Comparison of ENCODE assay signal across 8 cellular contexts in genomic region chr7:47153076-47153475, GRCh38.
DNase-seq lines count a peak whose midpoint lies in the region; ATAC-seq lines count a peak whose summit lies in the region.

No MANE protein-coding gene starts in this region.

- H3K9me3 ChIP-seq in MG63 (no peaks in the 10 kb centered on the region), HAP-1 (no peaks in the 10 kb centered on the region)

- CTCF ChIA-PET in activated CD4-positive, alpha-beta memory T cell treated with anti-CD3 and anti-CD28 coated beads for 36 hours (lab: Charles Lee) = no interaction called here

- no peaks in the 10 kb centered on the region for H3K4me1 Mint-ChIP-seq in activated CD4-positive, alpha-beta memory T cell treated with anti-CD3 and anti-CD28 coated beads for 36 hours (ENCODE audit: low read depth)

- H3K36me3 Mint-ChIP-seq in activated CD4-positive, alpha-beta memory T cell treated with anti-CD3 and anti-CD28 coated beads for 36 hours = no peaks in the 10 kb centered on the region

- intact Hi-C loops in activated CD4-positive, alpha-beta memory T cell treated with anti-CD3 and anti-CD28 coated beads for 36 hours (cut with micrococcal nuclease) = no loop called here
- intact Hi-C loops in left colon (cut with DNase I, micrococcal nuclease) = no loop called here

- H3K4me1 ChIP-seq in HAP-1 = no peaks in the 10 kb centered on the region

- DNase-seq in AG08396 (ENCODE audit: low spot score) (peak; percentile 45), MG63 (peak; percentile 53), amniotic stem cell (lab: John Stamatoyannopoulos, UW) (peak; percentile 15), left kidney (ENCODE audit: low read depth, low spot score) (peak; percentile 67), HAP-1 (ENCODE audit: low spot score in 2 of 2) (no peak), left colon (no peak)
- DNase-seq in activated CD4-positive, alpha-beta memory T cell treated with anti-CD3 and anti-CD28 coated beads for 36 hours = no peak

- H3K27me3 Mint-ChIP-seq in activated CD4-positive, alpha-beta memory T cell treated with anti-CD3 and anti-CD28 coated beads for 36 hours = no peaks in the 10 kb centered on the region

- H3K27ac Mint-ChIP-seq in activated CD4-positive, alpha-beta memory T cell treated with anti-CD3 and anti-CD28 coated beads for 36 hours = no peak overlapping the region

- H3K36me3 ChIP-seq in MG63 = no peaks in the 10 kb centered on the region; the same call in 1 of the 2 replicates
- H3K36me3 ChIP-seq in HAP-1 (replicated peaks) = no peaks in the 10 kb centered on the region

- in situ Hi-C loops in HAP-1 (cut with MboI; ENCODE audit: low sequenced_read_pairs) = no loop called here

- no peaks in the 10 kb centered on the region for H3K27me3 ChIP-seq in MG63
- H3K27me3 ChIP-seq in HAP-1 (ENCODE audit: low read depth) = peaks cover 9% of the 10 kb centered on the region; the same call in 1 of the 2 replicates

- H3K9me3 Mint-ChIP-seq in activated CD4-positive, alpha-beta memory T cell treated with anti-CD3 and anti-CD28 coated beads for 36 hours = no peaks in the 10 kb centered on the region

- POLR2A ChIA-PET in activated CD4-positive, alpha-beta memory T cell treated with anti-CD3 and anti-CD28 coated beads for 36 hours (lab: Charles Lee) = no interaction called here

- H3K4me3 Mint-ChIP-seq in activated CD4-positive, alpha-beta memory T cell treated with anti-CD3 and anti-CD28 coated beads for 36 hours = no peak overlapping the region

- ATAC-seq in left colon (no peak), HG02763 (IDR thresholded peaks at IDR 0.05; ENCODE audit: unreplicated experiment) (no peak)

- no peak overlapping the region for H3K4me3 ChIP-seq in MG63
- no peak overlapping the region for H3K4me3 ChIP-seq in HAP-1

Comparison
In these comparisons a context has a peak if more than half of its experiments do, and no peak if none do; other contexts are left out.
1. DNase-seq: peak in AG08396 (single experiment), MG63 (single experiment), amniotic stem cell (single experiment) and left kidney (single experiment); none in HAP-1 (0 of 2), activated CD4-positive, alpha-beta memory T cell treated with anti-CD3 and anti-CD28 coated beads for 36 hours (single experiment) and left colon (0 of 2).